Comparison of ENCODE assay signal across 12 cellular contexts in genomic region chr11:65448074-65448417, GRCh38. TPM values are rescaled to one million over a fixed set of nuclear protein-coding genes. Genes with fewer than 3 reads are reported as not detected.
DNase-seq lines count a peak whose midpoint lies in the region; ATAC-seq and TF ChIP-seq lines count a peak whose summit lies in the region.
"Had no signal": no experiment of that assay in that cellular context is flagged by ENCODE, and none has a peak within 500 bp of the region (broad histone marks: within the 10 kb centered on the region; RNA-seq: fewer than 3 reads in every experiment).

No MANE protein-coding gene starts in this region.

- TF ChIP-seq CTCF in coronary artery (IDR thresholded peaks at IDR 0.05) (no peak), osteocyte (IDR thresholded peaks at IDR 0.05) (no peak), testis (IDR thresholded peaks at IDR 0.05) (no peak)

- peak overlapping the region in 3 of 11 experiments; percentile 14 to 42 (median 26); a peak in 6 of 22 replicates for H3K27ac ChIP-seq in BLaER1 treated with 17β-estradiol and CSF1 and Interleukin-3, amounts not matched to agents 10 nM and 100 nM
- peak overlapping the region; percentile 28 to 82 for H3K27ac ChIP-seq in coronary artery
- H3K27ac ChIP-seq in testis = no peak overlapping the region
- H3K27ac ChIP-seq: parathyroid adenoma, SJSA1 had no signal

- H4K20me1 ChIP-seq in BLaER1 treated with 17β-estradiol and CSF1 and Interleukin-3, amounts not matched to agents 10 nM and 100 nM = peaks cover 16 to 63% (median 37%) of the 10 kb centered on the region in 11 experiments; a peak in 18 of 22 replicates

- ATAC-seq in left colon = no peak
- ATAC-seq in GM21367 (IDR thresholded peaks at IDR 0.05; ENCODE audit: unreplicated experiment) = no peak

- 100% methylated on average over 2 of the region's 2 CpGs; no CpG with 5 or more reads in 1 of the 2 donors for WGBS in testis, 2 donors

- H3K4me1 Mint-ChIP-seq in IgD-negative memory B cell = peaks cover 17 to 20% (median 19%) of the 10 kb centered on the region in 3 donors
- H3K4me1 Mint-ChIP-seq in osteocyte (ENCODE audit: unreplicated experiment) = peaks cover 44% of the 10 kb centered on the region

- peaks cover 0 to 15% (median 0%) of the 10 kb centered on the region in 11 experiments; a peak in 5 of 22 replicates for H3K9me3 ChIP-seq in BLaER1 treated with 17β-estradiol and CSF1 and Interleukin-3, amounts not matched to agents 10 nM and 100 nM (replicated peaks in 1 of 11)
- no peaks in the 10 kb centered on the region for H3K9me3 ChIP-seq in testis
- H3K9me3 ChIP-seq: SJSA1 had no signal

- H3K4me3 Mint-ChIP-seq in IgD-negative memory B cell (peak overlapping the region in 1 of 4 donors; percentile 14), osteocyte (ENCODE audit: unreplicated experiment) (no peak overlapping the region)

- peak overlapping the region in 8 of 11 experiments; percentile 52 to 77 (median 66); a peak in 13 of 22 replicates for H3K4me2 ChIP-seq in BLaER1 treated with 17β-estradiol and CSF1 and Interleukin-3, amounts not matched to agents 10 nM and 100 nM

- H3K27ac Mint-ChIP-seq in IgD-negative memory B cell (peak overlapping the region; percentile 35 to 63 (median 42)), osteocyte (ENCODE audit: unreplicated experiment) (peak overlapping the region; percentile 44)

- peaks cover 15 to 70% (median 59%) of the 10 kb centered on the region in 10 experiments for H3K4me1 ChIP-seq in BLaER1 treated with 17β-estradiol and CSF1 and Interleukin-3, amounts not matched to agents 10 nM and 100 nM
- no peaks in the 10 kb centered on the region for H3K4me1 ChIP-seq in testis

- intact Hi-C loops in testis (cut with DNase I; ENCODE audit: low total_unique reads) (no loop called here), left colon (cut with DNase I, micrococcal nuclease) (no loop called here)

- H3K36me3 ChIP-seq in BLaER1 treated with 17β-estradiol and CSF1 and Interleukin-3, amounts not matched to agents 10 nM and 100 nM = peaks cover 0 to 28% (median 0%) of the 10 kb centered on the region in 11 experiments; a peak in 5 of 22 replicates
- H3K36me3 ChIP-seq in testis (ENCODE audit: low read depth, missing control alignments) = no peaks in the 10 kb centered on the region

- DNase-seq in coronary artery (ENCODE audit: low spot score) (no peak), osteocyte (ENCODE audit: extremely low spot score, unreplicated experiment) (no peak), testis (no peak), GOT3 (lab: John Stamatoyannopoulos, UW) (no peak), left colon (no peak)
- DNase-seq: DMS79 treated with DMSO at 0.1 percent for 48 hours, NCI-H2171 treated with DMSO at 0.1 percent for 48 hours had no signal

- no peaks in the 10 kb centered on the region for H3K27me3 ChIP-seq in BLaER1 treated with 17β-estradiol and CSF1 and Interleukin-3, amounts not matched to agents 10 nM and 100 nM
- no peaks in the 10 kb centered on the region for H3K27me3 ChIP-seq in testis
- H3K27me3 ChIP-seq: SJSA1 had no signal

- peaks cover 1% of the 10 kb centered on the region for H3K36me3 Mint-ChIP-seq in IgD-negative memory B cell
- peaks cover 21% of the 10 kb centered on the region for H3K36me3 Mint-ChIP-seq in osteocyte (ENCODE audit: unreplicated experiment)

- no peak overlapping the region for H3K4me3 ChIP-seq in BLaER1 treated with 17β-estradiol and CSF1 and Interleukin-3, amounts not matched to agents 10 nM and 100 nM
- H3K4me3 ChIP-seq in coronary artery (no peak overlapping the region), testis (no peak overlapping the region)
- H3K4me3 ChIP-seq: SJSA1 had no signal

- no peak for TF ChIP-seq POLR2A in testis (IDR thresholded peaks at IDR 0.05)

- H3K9me3 Mint-ChIP-seq in IgD-negative memory B cell (no peaks in the 10 kb centered on the region), osteocyte (ENCODE audit: unreplicated experiment) (no peaks in the 10 kb centered on the region)

- no peaks in the 10 kb centered on the region for H3K27me3 Mint-ChIP-seq in IgD-negative memory B cell
- H3K27me3 Mint-ChIP-seq in osteocyte (ENCODE audit: unreplicated experiment) = no peaks in the 10 kb centered on the region

- peak overlapping the region in 2 of 11 experiments; percentile 18 to 43; a peak in 1 of 22 replicates for H3K9ac ChIP-seq in BLaER1 treated with 17β-estradiol and CSF1 and Interleukin-3, amounts not matched to agents 10 nM and 100 nM
- H3K9ac ChIP-seq: parathyroid adenoma had no signal

RNA-seq across cellular contexts. Expression of gene NEAT1, which starts 25.4 kb away (rescaled TPM):
- polyA plus RNA-seq in IgD-negative memory B cell = 1.2 TPM
- 300 and 534 TPM in 2 replicates for total RNA-seq in osteocyte
- total RNA-seq in testis = 100 to 1,000 TPM; 230 to 243 TPM
- polyA plus RNA-seq in testis (ENCODE audit: insufficient read depth, low read depth, low replicate concordance) = 189 TPM
- total RNA-seq in left colon = 1,000 to 10,000 TPM in 1 of 2 donors, 100 to 1,000 TPM in 1; 818 to 1,135 TPM

RNA-seq across cellular contexts. Expression of gene MALAT1, which starts 50.8 kb away (rescaled TPM):
- polyA plus RNA-seq in IgD-negative memory B cell (3,054 TPM), testis (ENCODE audit: insufficient read depth, low read depth, low replicate concordance) (26.7 TPM)
- total RNA-seq in osteocyte (11,843 and 16,538 TPM in 2 replicates), testis (1,000 to 10,000 TPM; 8,109 to 9,314 TPM), left colon (1,000 to 10,000 TPM; 7,483 to 9,013 TPM)

Comparison
In these comparisons a context has a peak if more than half of its experiments do, and no peak if none do; other contexts are left out.
1. H3K27ac ChIP-seq: peak in coronary artery (2 of 2); none in testis (0 of 2).